11 cellular contexts compared by ENCODE assay signal in the genomic region with DNA sequence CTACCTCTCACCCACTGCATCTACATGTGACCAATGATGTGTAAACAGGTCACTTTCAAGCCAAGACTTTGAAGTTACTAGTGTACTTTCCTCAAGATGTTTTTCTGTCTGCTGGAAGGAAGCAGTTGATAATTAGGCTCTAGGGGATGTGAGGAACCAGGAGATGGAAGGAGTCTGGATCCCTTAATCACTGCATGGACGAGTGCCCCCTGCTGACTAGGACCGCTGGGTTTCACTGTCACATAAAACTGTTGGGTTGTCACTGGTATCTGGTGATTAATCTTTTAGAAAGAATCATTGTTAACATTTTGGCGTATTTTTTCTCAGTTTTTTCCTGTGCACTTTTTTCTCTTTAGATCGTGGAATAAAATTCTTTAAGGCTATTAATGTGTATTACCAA.
A peak's percentile ranks its signal among the peaks of the same experiment; 100 is the strongest.
DNase-seq lines count a peak whose midpoint lies in the region; ATAC-seq, FAIRE-seq and TF ChIP-seq lines count a peak whose summit lies in the region.
"Had no signal": no experiment of that assay in that cellular context is flagged by ENCODE, and none has a peak within 500 bp of the region (broad histone marks: within the 10 kb centered on the region; RNA-seq: fewer than 3 reads in every experiment).

No MANE protein-coding gene starts in this region.

- H3K36me3 ChIP-seq in BJ (ENCODE audit: control insufficient read depth, insufficient read depth, low read length) = no peaks in the 10 kb centered on the region
- H3K36me3 ChIP-seq: ovary had no signal

- no peak overlapping the region for H3K4ac ChIP-seq in H9 (ENCODE audit: low read depth, low read length)

- no peak overlapping the region for H2BK12ac ChIP-seq in H9 (ENCODE audit: insufficient read length, low read depth, low read length)

- H2AFZ ChIP-seq in H9 (ENCODE audit: low read length) = no peak overlapping the region

- H2BK120ac ChIP-seq in H9 (ENCODE audit: low read depth, low read length, poor library complexity, severe bottlenecking) = no peak overlapping the region

- FAIRE-seq in H54 (lab: Jason Lieb, UNC) (no peak), HTR-8/SVneo (lab: Jason Lieb, UNC) (no peak)

- no peaks in the 10 kb centered on the region for H3K4me1 ChIP-seq in H9 (ENCODE audit: insufficient read depth, low read length)

- H4K91ac ChIP-seq in H9 (ENCODE audit: insufficient read length, low read depth, low read length) = no peak overlapping the region

- H2AK5ac ChIP-seq in H9 (ENCODE audit: insufficient read length, low read length) = no peak overlapping the region

- H3K27ac ChIP-seq in H9 (ENCODE audit: insufficient read length, low read depth, low read length) = no peak overlapping the region
- H3K27ac ChIP-seq: ovary had no signal

- no peak for ATAC-seq in activated naive CD8-positive, alpha-beta T cell treated with anti-CD3 and anti-CD28 coated beads, Interleukin-2, amount 50 U/mL, for 24 hours

- CTCF ChIA-PET in BJ (lab: Yijun Ruan, JAX) = interaction anchor here (1.7 kb wide), 1 partner anchor 14 kb away, joined by 6 read pairs; no protein-coding TSS in a partner anchor

- no peaks in the 10 kb centered on the region for H3K79me1 ChIP-seq in H9 (ENCODE audit: insufficient read depth, low read depth, low read length, poor library complexity, severe bottlenecking)

- H3K27ac Mint-ChIP-seq in H9 = no peak overlapping the region
- no peak overlapping the region for H3K27ac Mint-ChIP-seq in activated naive CD8-positive, alpha-beta T cell treated with anti-CD3 and anti-CD28 coated beads, Interleukin-2, amount 50 U/mL, for 24 hours

- H3K9ac ChIP-seq in H9 (ENCODE audit: extremely low read depth, insufficient read length, low read length) = no peak overlapping the region

- H3K14ac ChIP-seq in H9 (ENCODE audit: insufficient read depth, low read length) = no peak overlapping the region

- H3K27me3 ChIP-seq in BJ (ENCODE audit: control insufficient read depth, insufficient read depth, low read length) = peaks cover 1% of the 10 kb centered on the region
- H3K27me3 ChIP-seq in H9 (ENCODE audit: insufficient read depth, low read length) = no peaks in the 10 kb centered on the region
- H3K27me3 ChIP-seq: ovary had no signal

- no peaks in the 10 kb centered on the region for H3K9me3 ChIP-seq in H9 (ENCODE audit: control insufficient read depth, low read depth, low read length)
- H3K9me3 ChIP-seq: ovary had no signal

- H3K27me3 Mint-ChIP-seq in H9 (ENCODE audit: low read depth) = peaks cover 3% of the 10 kb centered on the region; the same call in 1 of the 2 replicates
- H3K27me3 Mint-ChIP-seq in activated naive CD8-positive, alpha-beta T cell treated with anti-CD3 and anti-CD28 coated beads, Interleukin-2, amount 50 U/mL, for 24 hours = no peaks in the 10 kb centered on the region

- TF ChIP-seq POLR2A in H54 (IDR thresholded peaks at IDR 0.05; ENCODE audit: low read depth, low read length) = no peak

- no peak overlapping the region for H2BK15ac ChIP-seq in H9 (ENCODE audit: low read depth, low read length)

- H2BK5ac ChIP-seq in H9 (ENCODE audit: insufficient read length, low read length) = no peak overlapping the region

- in situ Hi-C loops in astrocyte of the spinal cord (cut with HindIII; ENCODE audit: low sequenced_read_pairs) = no loop called here

- H3K4me3 Mint-ChIP-seq in H9 = no peak overlapping the region
- H3K4me3 Mint-ChIP-seq in activated naive CD8-positive, alpha-beta T cell treated with anti-CD3 and anti-CD28 coated beads, Interleukin-2, amount 50 U/mL, for 24 hours = no peak overlapping the region

- H3K18ac ChIP-seq in H9 (ENCODE audit: insufficient read length, low read depth, low read length) = no peak overlapping the region

- H3T11ph ChIP-seq in H9 (ENCODE audit: low read length) = no peak overlapping the region

- WGBS in H9 (ENCODE audit: extremely low coverage, insufficient read length, low lambda C conversion rate) = no CpG with 5 or more reads among the region's 4 CpGs

- no peak overlapping the region for H2BK20ac ChIP-seq in H9 (ENCODE audit: low read depth, low read length, poor library complexity, severe bottlenecking)

- H4K8ac ChIP-seq in H9 (replicated peaks; ENCODE audit: insufficient read length, low read depth, low read length) = no peak overlapping the region

- H3K4me1 Mint-ChIP-seq in H9 = peaks cover 2 to 7% of the 10 kb centered on the region in 2 experiments; a peak in 3 of 4 replicates
- no peaks in the 10 kb centered on the region for H3K4me1 Mint-ChIP-seq in activated naive CD8-positive, alpha-beta T cell treated with anti-CD3 and anti-CD28 coated beads, Interleukin-2, amount 50 U/mL, for 24 hours

- H4K20me1 ChIP-seq in H9 (ENCODE audit: control insufficient read depth, insufficient read depth, insufficient read length) = no peaks in the 10 kb centered on the region

- peaks cover 0 to 6% (median 0%) of the 10 kb centered on the region in 3 experiments; a peak in 3 of 7 replicates for H3K36me3 Mint-ChIP-seq in H9 (ENCODE audit: insufficient read depth in 1 of 3, low read depth in 3 of 3)
- H3K36me3 Mint-ChIP-seq in activated naive CD8-positive, alpha-beta T cell treated with anti-CD3 and anti-CD28 coated beads, Interleukin-2, amount 50 U/mL, for 24 hours (ENCODE audit: low read depth) = no peaks in the 10 kb centered on the region

- peak; percentile 47 for TF ChIP-seq CTCF in BJ (IDR thresholded peaks at IDR 0.05; ENCODE audit: insufficient read depth, low read depth, low read length)
- peak; percentile 57; the same call in 2 of the 3 replicates for TF ChIP-seq CTCF in H9 (conservative IDR thresholded peaks at IDR 0.05)
- TF ChIP-seq CTCF in astrocyte of the spinal cord (IDR thresholded peaks at IDR 0.05; ENCODE audit: low read depth, low read length) = peak; percentile 26

- no peak overlapping the region for H3K56ac ChIP-seq in H9 (ENCODE audit: insufficient read length, low read depth, low read length)

- no peaks in the 10 kb centered on the region for H3K79me2 ChIP-seq in H9 (ENCODE audit: insufficient read depth, low read length)

- H3K23me2 ChIP-seq in H9 (ENCODE audit: insufficient read length, low read depth, low read length, poor library complexity, severe bottlenecking) = no peaks in the 10 kb centered on the region

- H3K23ac ChIP-seq in H9 (ENCODE audit: insufficient read length, low read depth, low read length) = no peak overlapping the region

- POLR2A ChIA-PET in BJ (lab: Charles Lee) = no interaction called here

- H3K9me3 Mint-ChIP-seq in H9 = peaks cover 3 to 12% of the 10 kb centered on the region in 2 experiments
- H3K9me3 Mint-ChIP-seq in activated naive CD8-positive, alpha-beta T cell treated with anti-CD3 and anti-CD28 coated beads, Interleukin-2, amount 50 U/mL, for 24 hours = no peaks in the 10 kb centered on the region

- H4K5ac ChIP-seq in H9 (ENCODE audit: insufficient read length, low read depth, low read length) = no peak overlapping the region

- DNase-seq in BJ (ENCODE audit: low read depth) (no peak), H9 (no peak), astrocyte of the spinal cord (ENCODE audit: low read depth, low spot score) (no peak), left kidney (ENCODE audit: low read depth, low spot score) (peak; percentile 61), H54 (ENCODE audit: insufficient read length, low spot score) (no peak), glomerular visceral epithelial cell (ENCODE audit: extremely low spot score) (no peak), HTR-8/SVneo (ENCODE audit: insufficient read length, low spot score) (no peak)
- no peak for DNase-seq in activated naive CD8-positive, alpha-beta T cell treated with anti-CD3 and anti-CD28 coated beads, Interleukin-2, amount 50 U/mL, for 24 hours
- DNase-seq: activated naive CD4-positive, alpha-beta T cell; NCI-H1436 treated with DMSO at 0.1 percent for 48 hours; ovary had no signal

- H3K4me3 ChIP-seq in BJ (ENCODE audit: low read depth, low read length) (no peak overlapping the region), astrocyte of the spinal cord (ENCODE audit: low read depth, low read length) (no peak overlapping the region)
- H3K4me3 ChIP-seq: ovary had no signal

- no peak overlapping the region for H3K4me2 ChIP-seq in H9 (ENCODE audit: insufficient read depth, insufficient read length, low read length)
